22 cellular contexts compared by ENCODE assay signal in the genomic region with DNA sequence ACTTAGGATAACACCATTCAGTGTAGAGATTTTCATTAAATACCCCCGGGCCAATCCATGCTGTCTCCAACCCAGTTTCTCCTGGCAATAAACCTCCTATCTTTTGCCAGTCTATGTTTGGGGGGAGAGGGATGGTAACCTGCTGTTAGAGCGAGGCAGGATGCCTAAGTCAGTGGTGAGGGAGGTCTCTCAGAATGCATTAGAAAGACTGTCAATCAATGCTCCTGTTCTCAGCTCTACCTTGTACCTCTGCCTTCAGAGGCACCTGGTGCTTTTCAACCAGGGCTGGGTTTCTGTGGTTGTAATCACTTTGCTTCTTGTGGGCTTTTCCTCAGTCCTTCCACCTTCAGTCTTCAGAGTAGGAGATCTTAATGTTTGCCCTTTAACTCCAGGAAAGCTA.
"Had no signal": no experiment of that assay in that cellular context is flagged by ENCODE, and none has a peak within 500 bp of the region (broad histone marks: within the 10 kb centered on the region; RNA-seq: fewer than 3 reads in every experiment).

No MANE protein-coding gene starts in this region.

- H3K9me3 ChIP-seq: left lung, ovary, psoas muscle, sigmoid colon, testis, tibial artery, upper lobe of left lung had no signal

- DNase-seq: cortex of kidney; effector memory CD8-positive, alpha-beta T cell; hypothalamus; left cardiac atrium; left lung; mesenchymal stem cell; midbrain; naive thymus-derived CD8-positive, alpha-beta T cell; nephron progenitor cell; occipital lobe; ovary; posterior cingulate gyrus; psoas muscle; right cardiac atrium; sigmoid colon; stimulated activated CD4-positive, alpha-beta T cell treated with anti-CD3 and anti-CD28 coated beads, Interleukin-4, amount 100 ng/mL, for 4 hours; stimulated activated naive CD8-positive, alpha-beta T cell treated with anti-CD3 and anti-CD28 coated beads, Interleukin-15, Interleukin-2, amounts not matched to agents 100 U/mL and 50 U/mL, for 24 hours; substantia nigra; testis; tibial artery; upper lobe of left lung had no signal

- H3K4me1 ChIP-seq: left lung, psoas muscle, sigmoid colon, testis, upper lobe of left lung had no signal

- FAIRE-seq: urothelium cell line had no signal

- H3K36me3 ChIP-seq: left lung, ovary, sigmoid colon, tibial artery, upper lobe of left lung had no signal

- H3K27me3 ChIP-seq: left lung, ovary, sigmoid colon, testis, tibial artery, upper lobe of left lung had no signal

- H3K4me3 ChIP-seq: left lung, ovary, psoas muscle, sigmoid colon, testis, tibial artery, upper lobe of left lung had no signal

- H3K27ac ChIP-seq: left lung, ovary, psoas muscle, sigmoid colon, testis, tibial artery, upper lobe of left lung had no signal
